ENCODE assay signal across 8 cellular contexts in genomic region chr10:58336242-58336641, GRCh38. TPM values are rescaled to one million over a fixed set of nuclear protein-coding genes. Genes with fewer than 3 reads are reported as not detected.
A peak's percentile ranks its signal among the peaks of the same experiment; 100 is the strongest.
DNase-seq lines count a peak whose midpoint lies in the region; ATAC-seq and TF ChIP-seq lines count a peak whose summit lies in the region.
"Had no signal": no experiment of that assay in that cellular context is flagged by ENCODE, and none has a peak within 500 bp of the region (broad histone marks: within the 10 kb centered on the region; RNA-seq: fewer than 3 reads in every experiment).

No MANE protein-coding gene starts in this region.

- in situ Hi-C loops in gastrocnemius medialis (cut with MboI; ENCODE audit: low sequenced_read_pairs in 4 of 4) = no loop called here

- H3K4me3 ChIP-seq in H7 (ENCODE audit: insufficient read depth, low read depth, low read length) (peak overlapping the region; percentile 91; the same call in 1 of the 2 replicates), SJSA1 (peak overlapping the region; percentile 91; the same call in 1 of the 2 replicates), fibroblast of mammary gland (ENCODE audit: control insufficient read depth, low read depth, low read length) (peak overlapping the region; percentile 80), gastrocnemius medialis (peak overlapping the region; percentile 78 to 98 (median 92))

- H3K9me3 ChIP-seq in SJSA1 (replicated peaks) (no peaks in the 10 kb centered on the region), gastrocnemius medialis (no peaks in the 10 kb centered on the region)

- H3K27ac ChIP-seq in SJSA1 (no peak overlapping the region), gastrocnemius medialis (peak overlapping the region; percentile 96 to 100 (median 98))

- TF ChIP-seq CTCF in fibroblast of mammary gland (conservative IDR thresholded peaks at IDR 0.05; ENCODE audit: control insufficient read depth, insufficient read depth, low read depth, low read length) = no peak
- TF ChIP-seq CTCF in gastrocnemius medialis (IDR thresholded peaks at IDR 0.05 in 4 of 5, conservative IDR thresholded peaks at IDR 0.05 in 1 of 5) = no peak

- DNase-seq in H7 (no peak), SJSA1 (ENCODE audit: low read depth in 1 of 2, low spot score in 2 of 2) (no peak), fibroblast of mammary gland (ENCODE audit: low read depth) (no peak), gastrocnemius medialis (no peak), EL (no peak)
- no peak for DNase-seq in central memory CD4-positive, alpha-beta T cell
- DNase-seq: NCI-H510A had no signal

- intact Hi-C loops in gastrocnemius medialis (cut with DNase I; ENCODE audit: low total_unique reads) = loop anchor here (5.0 kb wide), 1 partner anchor 176 kb away; the partner anchor contains the start of gene BICC1

- H3K4me1 ChIP-seq in SJSA1 (replicated peaks) (peaks cover 12% of the 10 kb centered on the region), gastrocnemius medialis (peaks cover 33 to 46% of the 10 kb centered on the region in 2 donors)

- no peak for TF ChIP-seq POLR2A in gastrocnemius medialis (IDR thresholded peaks at IDR 0.05)

- no peaks in the 10 kb centered on the region for H3K36me3 ChIP-seq in H7 (replicated peaks; ENCODE audit: control insufficient read depth, insufficient read depth, low read length)
- peaks cover 6% of the 10 kb centered on the region for H3K36me3 ChIP-seq in SJSA1
- H3K36me3 ChIP-seq in gastrocnemius medialis = no peaks in the 10 kb centered on the region

- ATAC-seq in gastrocnemius medialis (no peak), GM19351 (IDR thresholded peaks at IDR 0.05; ENCODE audit: unreplicated experiment) (no peak)

- H3K27me3 ChIP-seq in H7 (ENCODE audit: control insufficient read depth, insufficient read depth, low read length) (no peaks in the 10 kb centered on the region), SJSA1 (replicated peaks) (no peaks in the 10 kb centered on the region), gastrocnemius medialis (no peaks in the 10 kb centered on the region)

RNA-seq across cellular contexts. Expression of gene UBE2D1, which starts 1.4 kb away (rescaled TPM):
- total RNA-seq in H7 (2014; rRNA removed; shearing (Covaris generic)) = 31.6 and 33.7 TPM in 2 replicates
- 17.1 and 23.3 TPM in 2 replicates for total RNA-seq in SJSA1 (2014; rRNA removed; shearing (Covaris generic))
- total RNA-seq in gastrocnemius medialis = 100 to 1,000 TPM in 1 of 4 donors, 10 to 100 TPM in 3; 62.0 to 178 (median 81.6) TPM

RNA-seq across cellular contexts. Expression of gene TFAM, which starts 49.0 kb away (rescaled TPM):
- 44.8 and 58.0 TPM in 2 replicates for total RNA-seq in H7 (2014; rRNA removed; shearing (Covaris generic))
- total RNA-seq in SJSA1 (2014; rRNA removed; shearing (Covaris generic)) = 26.8 and 30.4 TPM in 2 replicates
- 10 to 100 TPM in 3 of 4 donors, 1 to 10 TPM in 1; 9.2 to 21.7 (median 15.0) TPM for total RNA-seq in gastrocnemius medialis
